1 cellular context compared by ENCODE assay signal in genomic region chr12:6539276-6540134, GRCh38.
TF ChIP-seq lines count a peak whose summit lies in the region.

No MANE protein-coding gene starts in this region.

TF ChIP-seq in GM23338, 12 proteins besides CTCF, POLR2A, EP300 and RAD21 (continued from another document):
- TF ChIP-seq ZNF462 (CRISPR knock-in tag; IDR thresholded peaks at IDR 0.05) = no peak
- TF ChIP-seq ZNF331 (CRISPR knock-in tag; IDR thresholded peaks at IDR 0.05; ENCODE audit: low read depth) = no peak
